ENCODE assay signal across 17 cellular contexts in genomic region chr13:40819797-40820315, GRCh38.
"Had no signal": no experiment of that assay in that cellular context is flagged by ENCODE, and none has a peak within 500 bp of the region (broad histone marks: within the 10 kb centered on the region; RNA-seq: fewer than 3 reads in every experiment).

No MANE protein-coding gene starts in this region.

- H3K4me1 Mint-ChIP-seq: immature natural killer cell had no signal

- FAIRE-seq: bronchial epithelial cell, frontal cortex had no signal

- H3K27me3 Mint-ChIP-seq: activated CD4-positive, alpha-beta T cell treated with anti-CD3 and anti-CD28 coated beads, Interleukin-2, amount 10 ng/mL, durations not matched to agents 7 days and 5 days; activated naive CD4-positive, alpha-beta T cell treated with anti-CD3 and anti-CD28 coated beads, Interleukin-2, amount 10 ng/mL, durations not matched to agents 7 days and 5 days; naive B cell; type B pancreatic cell had no signal

- DNase-seq: activated CD4-positive, alpha-beta T cell treated with anti-CD3 and anti-CD28 coated beads, Interleukin-2, amount 10 ng/mL, durations not matched to agents 7 days and 5 days; activated CD4-positive, CD25-positive, alpha-beta regulatory T cell; activated effector memory CD4-positive, alpha-beta T cell treated with anti-CD3 and anti-CD28 coated beads, Interleukin-2, amount 50 U/mL, for 16 hours; activated naive CD4-positive, alpha-beta T cell treated with anti-CD3 and anti-CD28 coated beads, Interleukin-2, amount 10 ng/mL, durations not matched to agents 7 days and 5 days; activated T-cell treated with anti-CD3 and anti-CD28 coated beads, Interleukin-2, amount 50 U/mL, for 48 hours; glutamatergic neuron; immature natural killer cell; lower lobe of right lung; naive B cell; nucleus accumbens; right lobe of liver; stimulated activated CD4-positive, alpha-beta T cell treated with anti-CD3 and anti-CD28 coated beads, Interleukin-1b, Interleukin-23, amount 100 ng/mL, for 48 hours had no signal

- H3K4me3 Mint-ChIP-seq: activated CD4-positive, alpha-beta T cell treated with anti-CD3 and anti-CD28 coated beads, Interleukin-2, amount 10 ng/mL, durations not matched to agents 7 days and 5 days; activated naive CD4-positive, alpha-beta T cell treated with anti-CD3 and anti-CD28 coated beads, Interleukin-2, amount 10 ng/mL, durations not matched to agents 7 days and 5 days; immature natural killer cell; naive B cell; T-helper 1 cell treated with Interleukin-12 subunit alpha and Interleukin-12 subunit beta and Interleukin-4 antibody, amounts not matched to agents 30 μg/mL and 1 μg/mL, for 36 hours; type B pancreatic cell had no signal

- H3K27ac Mint-ChIP-seq: activated CD4-positive, alpha-beta T cell treated with anti-CD3 and anti-CD28 coated beads, Interleukin-2, amount 10 ng/mL, durations not matched to agents 7 days and 5 days; activated naive CD4-positive, alpha-beta T cell treated with anti-CD3 and anti-CD28 coated beads, Interleukin-2, amount 10 ng/mL, durations not matched to agents 7 days and 5 days; immature natural killer cell; T-helper 1 cell treated with Interleukin-12 subunit alpha and Interleukin-12 subunit beta and Interleukin-4 antibody, amounts not matched to agents 30 μg/mL and 1 μg/mL, for 36 hours; type B pancreatic cell had no signal

- ATAC-seq: left lobe of liver, lower lobe of right lung, right lobe of liver had no signal
